Comparison of ENCODE assay signal across 8 cellular contexts in genomic region chr3:107599755-107600122, GRCh38.
DNase-seq lines count a peak whose midpoint lies in the region; ATAC-seq and TF ChIP-seq lines count a peak whose summit lies in the region.

No MANE protein-coding gene starts in this region.

- H3K9me3 ChIP-seq in adrenal gland (replicated peaks in 1 of 3) (no peaks in the 10 kb centered on the region), lower lobe of right lung (no peaks in the 10 kb centered on the region), transverse colon (no peaks in the 10 kb centered on the region)

- H3K36me3 Mint-ChIP-seq in activated T-cell treated with anti-CD3 and anti-CD28 coated beads, Interleukin-2, amount 50 U/mL, for 72 hours (ENCODE audit: insufficient read depth in 2 of 2): peaks cover 0 to 6% of the 10 kb centered on the region in 2 donors

- peak overlapping the region in 1 of 4 donors; percentile 30 for H3K4me3 ChIP-seq in adrenal gland
- H3K4me3 ChIP-seq in lower lobe of right lung: peak overlapping the region; percentile 46
- peak overlapping the region in 3 of 4 donors; percentile 17 to 40 (median 19) for H3K4me3 ChIP-seq in transverse colon

- H3K27ac Mint-ChIP-seq in activated T-cell treated with anti-CD3 and anti-CD28 coated beads, Interleukin-2, amount 50 U/mL, for 72 hours: peak overlapping the region; percentile 97

- ATAC-seq in activated T-cell treated with anti-CD3 and anti-CD28 coated beads, Interleukin-2, amount 50 U/mL, for 72 hours (replicated peaks in 1 of 2): no peak
- ATAC-seq in lower lobe of right lung (no peak), GM18873 (IDR thresholded peaks at IDR 0.05; ENCODE audit: low FRiP score, unreplicated experiment) (no peak)

- TF ChIP-seq CTCF in adrenal gland (IDR thresholded peaks at IDR 0.05) (no peak), lower lobe of right lung (IDR thresholded peaks at IDR 0.05) (no peak), transverse colon (IDR thresholded peaks at IDR 0.05) (no peak)

- no peaks in the 10 kb centered on the region for H3K27me3 ChIP-seq in adrenal gland
- no peaks in the 10 kb centered on the region for H3K27me3 ChIP-seq in lower lobe of right lung (ENCODE audit: low read depth)
- H3K27me3 ChIP-seq in transverse colon: no peaks in the 10 kb centered on the region

- TF ChIP-seq POLR2A in adrenal gland (IDR thresholded peaks at IDR 0.05): no peak
- no peak for TF ChIP-seq POLR2A in transverse colon (IDR thresholded peaks at IDR 0.05)

- TF ChIP-seq EP300 in transverse colon (IDR thresholded peaks at IDR 0.05; ENCODE audit: low read depth): no peak

- peaks cover 56% of the 10 kb centered on the region for H3K4me1 Mint-ChIP-seq in activated T-cell treated with anti-CD3 and anti-CD28 coated beads, Interleukin-2, amount 50 U/mL, for 72 hours (ENCODE audit: low read depth)

- intact Hi-C loops in adrenal gland (cut with DNase I): no loop called here
- intact Hi-C loops in lower lobe of right lung (cut with DNase I): no loop called here
- intact Hi-C loops in transverse colon (cut with DNase I; ENCODE audit: low total_unique reads): no loop called here

- H3K4me1 ChIP-seq in adrenal gland (replicated peaks in 1 of 2) (peaks cover 16 to 32% of the 10 kb centered on the region in 2 donors), lower lobe of right lung (peaks cover 31% of the 10 kb centered on the region), transverse colon (peaks cover 4 to 39% (median 16%) of the 10 kb centered on the region in 4 donors)

- H3K27me3 Mint-ChIP-seq in activated T-cell treated with anti-CD3 and anti-CD28 coated beads, Interleukin-2, amount 50 U/mL, for 72 hours (ENCODE audit: low read depth): no peaks in the 10 kb centered on the region

- in situ Hi-C loops in transverse colon (cut with MboI; ENCODE audit: low pct_ligation_motif_present in 1 of 4, low pct_unique_long_range_greater_than_20kb in 1 of 4, low sequenced_read_pairs in 3 of 4): no loop called here

- WGBS in adrenal gland, 4 donors: 14 to 17% (median 15%) methylated on average over 4 of the region's 4 CpGs
- WGBS in transverse colon (ENCODE audit: low coverage in 1 of 2), 2 donors: 7 to 21% methylated on average over 3 to 4 of the region's 4 CpGs

- peak overlapping the region in 4 of 5 donors; percentile 8 to 49 (median 30) for H3K27ac ChIP-seq in adrenal gland
- H3K27ac ChIP-seq in lower lobe of right lung: peak overlapping the region; percentile 75
- peak overlapping the region; percentile 62 to 70 (median 67) for H3K27ac ChIP-seq in transverse colon

- peak overlapping the region; percentile 88 to 94 for H3K4me3 Mint-ChIP-seq in activated T-cell treated with anti-CD3 and anti-CD28 coated beads, Interleukin-2, amount 50 U/mL, for 72 hours

- no peak for DNase-seq in activated T-cell treated with anti-CD3 and anti-CD28 coated beads, Interleukin-2, amount 50 U/mL, for 72 hours
- no peak for DNase-seq in activated T-cell treated with anti-CD3 and anti-CD28 coated beads, Interleukin-2, amount 50 U/mL, for 1 hour
- no peak for DNase-seq in adrenal gland
- DNase-seq in lower lobe of right lung: no peak
- no peak for DNase-seq in transverse colon
- no peak for DNase-seq in SIG-M5 (lab: John Stamatoyannopoulos, UW)
- DNase-seq in SK-N-DZ (ENCODE audit: low spot score): no peak

- H3K9me3 Mint-ChIP-seq in activated T-cell treated with anti-CD3 and anti-CD28 coated beads, Interleukin-2, amount 50 U/mL, for 72 hours: peaks cover 0 to 1% of the 10 kb centered on the region in 2 donors

- H3K36me3 ChIP-seq in adrenal gland (replicated peaks in 1 of 2) (no peaks in the 10 kb centered on the region), lower lobe of right lung (no peaks in the 10 kb centered on the region), transverse colon (no peaks in the 10 kb centered on the region)
